ENCODE assay signal across 1 cellular context in the genomic region with DNA sequence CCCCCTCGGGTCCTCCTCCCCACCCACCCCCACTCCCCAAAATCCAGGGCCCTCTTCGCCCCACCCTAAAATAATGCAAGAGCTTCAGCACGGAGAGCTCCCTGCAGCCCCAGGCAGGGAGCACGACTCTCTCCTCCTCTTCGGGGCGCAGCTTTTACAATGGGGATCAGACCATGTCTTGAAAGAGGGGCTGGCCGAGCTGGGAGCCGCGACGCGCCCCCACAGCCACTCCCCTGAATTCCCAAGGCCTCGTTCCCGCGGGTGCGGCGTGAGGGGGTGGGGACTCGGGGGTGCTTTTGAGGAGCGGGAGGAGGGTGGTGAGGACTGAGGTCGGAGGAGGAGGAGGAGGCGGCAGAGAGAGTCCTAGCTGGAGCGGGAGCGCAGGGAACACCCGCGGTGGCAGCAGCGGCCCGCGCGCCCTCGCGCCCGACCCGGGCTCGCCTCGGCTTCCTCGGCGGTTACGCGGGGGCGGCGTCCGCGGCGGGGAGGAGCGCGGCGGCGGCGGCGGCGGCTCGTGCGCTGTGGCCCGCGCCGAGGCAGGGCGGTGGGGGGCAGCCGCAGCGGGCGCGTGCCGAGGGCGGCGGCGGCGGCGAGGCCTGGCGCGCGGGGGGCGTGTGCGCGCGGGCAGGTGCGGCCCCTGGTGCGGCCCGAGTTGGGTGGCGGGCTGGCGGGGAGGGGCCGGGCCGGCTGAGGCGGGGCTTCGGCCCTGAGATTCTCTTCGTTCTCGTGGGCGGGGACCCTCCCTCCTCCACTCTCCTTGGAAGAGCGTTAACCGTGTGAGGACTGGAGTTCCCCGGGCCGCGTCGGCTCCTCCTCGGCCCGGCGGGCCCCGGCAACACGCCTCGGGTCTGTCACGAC.
A peak's percentile ranks its signal among the peaks of the same experiment; 100 is the strongest.
TF ChIP-seq lines count a peak whose summit lies in the region.

A gene (minus strand): TSS at position 666 of the 858 bp plus-strand sequence. CDS start 699 bp downstream, outside the sequence.

TF ChIP-seq in HEK293, 187 proteins besides CTCF, POLR2A, EP300 and RAD21 (continued from another document):
- TF ChIP-seq, protein P1, sequence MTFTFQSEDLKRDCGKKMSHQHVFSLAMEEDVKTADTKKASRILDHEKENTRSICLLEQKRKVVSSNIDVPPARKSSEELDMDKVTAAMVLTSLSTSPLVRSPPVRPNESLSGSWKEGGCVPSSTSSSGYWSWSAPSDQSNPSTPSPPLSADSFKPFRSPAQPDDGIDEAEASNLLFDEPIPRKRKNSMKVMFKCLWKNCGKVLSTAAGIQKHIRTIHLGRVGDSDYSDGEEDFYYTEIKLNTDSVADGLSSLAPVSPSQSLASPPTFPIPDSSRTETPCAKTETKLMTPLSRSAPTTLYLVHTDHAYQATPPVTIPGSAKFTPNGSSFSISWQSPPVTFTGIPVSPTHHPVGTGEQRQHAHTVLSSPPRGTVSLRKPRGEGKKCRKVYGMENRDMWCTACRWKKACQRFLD (tag by site-specific recombination; IDR thresholded peaks at IDR 0.05) = no peak
- TF ChIP-seq, protein P2, sequence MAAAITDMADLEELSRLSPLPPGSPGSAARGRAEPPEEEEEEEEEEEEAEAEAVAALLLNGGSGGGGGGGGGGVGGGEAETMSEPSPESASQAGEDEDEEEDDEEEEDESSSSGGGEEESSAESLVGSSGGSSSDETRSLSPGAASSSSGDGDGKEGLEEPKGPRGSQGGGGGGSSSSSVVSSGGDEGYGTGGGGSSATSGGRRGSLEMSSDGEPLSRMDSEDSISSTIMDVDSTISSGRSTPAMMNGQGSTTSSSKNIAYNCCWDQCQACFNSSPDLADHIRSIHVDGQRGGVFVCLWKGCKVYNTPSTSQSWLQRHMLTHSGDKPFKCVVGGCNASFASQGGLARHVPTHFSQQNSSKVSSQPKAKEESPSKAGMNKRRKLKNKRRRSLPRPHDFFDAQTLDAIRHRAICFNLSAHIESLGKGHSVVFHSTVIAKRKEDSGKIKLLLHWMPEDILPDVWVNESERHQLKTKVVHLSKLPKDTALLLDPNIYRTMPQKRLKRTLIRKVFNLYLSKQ (tag by site-specific recombination; IDR thresholded peaks at IDR 0.05; ENCODE audit: borderline replicate concordance) = no peak
- 0 out of 2 replicates have a peak, but pooled peaks have one; percentile 13 for TF ChIP-seq ZBTB48 (tag by site-specific recombination; IDR thresholded peaks at IDR 0.05)
- peak; percentile 86 for TF ChIP-seq ZFHX2 (tag by site-specific recombination; conservative IDR thresholded peaks at IDR 0.05)
- TF ChIP-seq, protein P3, sequence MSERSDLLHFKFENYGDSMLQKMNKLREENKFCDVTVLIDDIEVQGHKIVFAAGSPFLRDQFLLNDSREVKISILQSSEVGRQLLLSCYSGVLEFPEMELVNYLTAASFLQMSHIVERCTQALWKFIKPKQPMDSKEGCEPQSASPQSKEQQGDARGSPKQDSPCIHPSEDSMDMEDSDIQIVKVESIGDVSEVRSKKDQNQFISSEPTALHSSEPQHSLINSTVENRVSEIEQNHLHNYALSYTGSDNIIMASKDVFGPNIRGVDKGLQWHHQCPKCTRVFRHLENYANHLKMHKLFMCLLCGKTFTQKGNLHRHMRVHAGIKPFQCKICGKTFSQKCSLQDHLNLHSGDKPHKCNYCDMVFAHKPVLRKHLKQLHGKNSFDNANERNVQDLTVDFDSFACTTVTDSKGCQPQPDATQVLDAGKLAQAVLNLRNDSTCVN (tag by site-specific recombination; optimal IDR thresholded peaks at IDR 0.05) = peak; percentile 87
- peak; percentile 98 for TF ChIP-seq ZNF341 (tag by site-specific recombination; IDR thresholded peaks at IDR 0.05; ENCODE audit: low read depth)
- TF ChIP-seq KLF8 (tag by site-specific recombination; IDR thresholded peaks at IDR 0.05) = peak; percentile 38; the same call in 1 of the 2 replicates
- no peak for TF ChIP-seq SCRT2 (tag by site-specific recombination; IDR thresholded peaks at IDR 0.05)
- peak; percentile 71 for TF ChIP-seq ZSCAN30 (tag by site-specific recombination; IDR thresholded peaks at IDR 0.05)
- no peak for TF ChIP-seq ZNF623 (tag by site-specific recombination; IDR thresholded peaks at IDR 0.05)
- peak; percentile 97; the same call in 1 of the 2 replicates for TF ChIP-seq ZBTB20 (tag by site-specific recombination; IDR thresholded peaks at IDR 0.05)
- 0 out of 2 replicates have a peak, but pooled peaks have one; percentile 18 for TF ChIP-seq ZNF501 (tag by site-specific recombination; IDR thresholded peaks at IDR 0.05)
- no peak for TF ChIP-seq ZNF555 (tag by site-specific recombination; conservative IDR thresholded peaks at IDR 0.05)
- TF ChIP-seq, protein P4, sequence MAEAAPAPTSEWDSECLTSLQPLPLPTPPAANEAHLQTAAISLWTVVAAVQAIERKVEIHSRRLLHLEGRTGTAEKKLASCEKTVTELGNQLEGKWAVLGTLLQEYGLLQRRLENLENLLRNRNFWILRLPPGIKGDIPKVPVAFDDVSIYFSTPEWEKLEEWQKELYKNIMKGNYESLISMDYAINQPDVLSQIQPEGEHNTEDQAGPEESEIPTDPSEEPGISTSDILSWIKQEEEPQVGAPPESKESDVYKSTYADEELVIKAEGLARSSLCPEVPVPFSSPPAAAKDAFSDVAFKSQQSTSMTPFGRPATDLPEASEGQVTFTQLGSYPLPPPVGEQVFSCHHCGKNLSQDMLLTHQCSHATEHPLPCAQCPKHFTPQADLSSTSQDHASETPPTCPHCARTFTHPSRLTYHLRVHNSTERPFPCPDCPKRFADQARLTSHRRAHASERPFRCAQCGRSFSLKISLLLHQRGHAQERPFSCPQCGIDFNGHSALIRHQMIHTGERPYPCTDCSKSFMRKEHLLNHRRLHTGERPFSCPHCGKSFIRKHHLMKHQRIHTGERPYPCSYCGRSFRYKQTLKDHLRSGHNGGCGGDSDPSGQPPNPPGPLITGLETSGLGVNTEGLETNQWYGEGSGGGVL (tag by site-specific recombination; IDR thresholded peaks at IDR 0.05) = peak; percentile 95
- TF ChIP-seq, protein P5, sequence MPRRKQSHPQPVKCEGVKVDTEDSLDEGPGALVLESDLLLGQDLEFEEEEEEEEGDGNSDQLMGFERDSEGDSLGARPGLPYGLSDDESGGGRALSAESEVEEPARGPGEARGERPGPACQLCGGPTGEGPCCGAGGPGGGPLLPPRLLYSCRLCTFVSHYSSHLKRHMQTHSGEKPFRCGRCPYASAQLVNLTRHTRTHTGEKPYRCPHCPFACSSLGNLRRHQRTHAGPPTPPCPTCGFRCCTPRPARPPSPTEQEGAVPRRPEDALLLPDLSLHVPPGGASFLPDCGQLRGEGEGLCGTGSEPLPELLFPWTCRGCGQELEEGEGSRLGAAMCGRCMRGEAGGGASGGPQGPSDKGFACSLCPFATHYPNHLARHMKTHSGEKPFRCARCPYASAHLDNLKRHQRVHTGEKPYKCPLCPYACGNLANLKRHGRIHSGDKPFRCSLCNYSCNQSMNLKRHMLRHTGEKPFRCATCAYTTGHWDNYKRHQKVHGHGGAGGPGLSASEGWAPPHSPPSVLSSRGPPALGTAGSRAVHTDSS (tag by site-specific recombination; IDR thresholded peaks at IDR 0.05) = peak; percentile 48; the same call in 1 of the 2 replicates
- TF ChIP-seq, protein P6, sequence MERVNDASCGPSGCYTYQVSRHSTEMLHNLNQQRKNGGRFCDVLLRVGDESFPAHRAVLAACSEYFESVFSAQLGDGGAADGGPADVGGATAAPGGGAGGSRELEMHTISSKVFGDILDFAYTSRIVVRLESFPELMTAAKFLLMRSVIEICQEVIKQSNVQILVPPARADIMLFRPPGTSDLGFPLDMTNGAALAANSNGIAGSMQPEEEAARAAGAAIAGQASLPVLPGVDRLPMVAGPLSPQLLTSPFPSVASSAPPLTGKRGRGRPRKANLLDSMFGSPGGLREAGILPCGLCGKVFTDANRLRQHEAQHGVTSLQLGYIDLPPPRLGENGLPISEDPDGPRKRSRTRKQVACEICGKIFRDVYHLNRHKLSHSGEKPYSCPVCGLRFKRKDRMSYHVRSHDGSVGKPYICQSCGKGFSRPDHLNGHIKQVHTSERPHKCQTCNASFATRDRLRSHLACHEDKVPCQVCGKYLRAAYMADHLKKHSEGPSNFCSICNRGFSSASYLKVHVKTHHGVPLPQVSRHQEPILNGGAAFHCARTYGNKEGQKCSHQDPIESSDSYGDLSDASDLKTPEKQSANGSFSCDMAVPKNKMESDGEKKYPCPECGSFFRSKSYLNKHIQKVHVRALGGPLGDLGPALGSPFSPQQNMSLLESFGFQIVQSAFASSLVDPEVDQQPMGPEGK (tag by site-specific recombination; IDR thresholded peaks at IDR 0.05) = peak; percentile 78; the same call in 1 of the 2 replicates
- TF ChIP-seq KLF16 (tag by site-specific recombination; IDR thresholded peaks at IDR 0.05) = peak; percentile 80
- 0 out of 2 replicates have a peak, but pooled peaks have one; percentile 24 for TF ChIP-seq KLF10 (tag by site-specific recombination; IDR thresholded peaks at IDR 0.05)
- 0 out of 2 replicates have a peak, but pooled peaks have one; percentile 41 for TF ChIP-seq MZF1 (tag by site-specific recombination; IDR thresholded peaks at IDR 0.05; ENCODE audit: borderline replicate concordance)
- TF ChIP-seq GLIS1 (tag by site-specific recombination; IDR thresholded peaks at IDR 0.05) = peak; percentile 38
- TF ChIP-seq, protein P7, sequence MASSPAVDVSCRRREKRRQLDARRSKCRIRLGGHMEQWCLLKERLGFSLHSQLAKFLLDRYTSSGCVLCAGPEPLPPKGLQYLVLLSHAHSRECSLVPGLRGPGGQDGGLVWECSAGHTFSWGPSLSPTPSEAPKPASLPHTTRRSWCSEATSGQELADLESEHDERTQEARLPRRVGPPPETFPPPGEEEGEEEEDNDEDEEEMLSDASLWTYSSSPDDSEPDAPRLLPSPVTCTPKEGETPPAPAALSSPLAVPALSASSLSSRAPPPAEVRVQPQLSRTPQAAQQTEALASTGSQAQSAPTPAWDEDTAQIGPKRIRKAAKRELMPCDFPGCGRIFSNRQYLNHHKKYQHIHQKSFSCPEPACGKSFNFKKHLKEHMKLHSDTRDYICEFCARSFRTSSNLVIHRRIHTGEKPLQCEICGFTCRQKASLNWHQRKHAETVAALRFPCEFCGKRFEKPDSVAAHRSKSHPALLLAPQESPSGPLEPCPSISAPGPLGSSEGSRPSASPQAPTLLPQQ (tag by site-specific recombination; IDR thresholded peaks at IDR 0.05) = peak; percentile 86; the same call in 1 of the 2 replicates
- TF ChIP-seq ZNF629 (tag by site-specific recombination; IDR thresholded peaks at IDR 0.05) = 0 out of 2 replicates have a peak, but pooled peaks have one; percentile 22
- TF ChIP-seq ZNF140 (tag by site-specific recombination; IDR thresholded peaks at IDR 0.05) = no peak
- no peak for TF ChIP-seq ZNF223 (tag by site-specific recombination; IDR thresholded peaks at IDR 0.05)
- TF ChIP-seq ZNF585B (tag by site-specific recombination; IDR thresholded peaks at IDR 0.05) = no peak
- TF ChIP-seq, protein P8, sequence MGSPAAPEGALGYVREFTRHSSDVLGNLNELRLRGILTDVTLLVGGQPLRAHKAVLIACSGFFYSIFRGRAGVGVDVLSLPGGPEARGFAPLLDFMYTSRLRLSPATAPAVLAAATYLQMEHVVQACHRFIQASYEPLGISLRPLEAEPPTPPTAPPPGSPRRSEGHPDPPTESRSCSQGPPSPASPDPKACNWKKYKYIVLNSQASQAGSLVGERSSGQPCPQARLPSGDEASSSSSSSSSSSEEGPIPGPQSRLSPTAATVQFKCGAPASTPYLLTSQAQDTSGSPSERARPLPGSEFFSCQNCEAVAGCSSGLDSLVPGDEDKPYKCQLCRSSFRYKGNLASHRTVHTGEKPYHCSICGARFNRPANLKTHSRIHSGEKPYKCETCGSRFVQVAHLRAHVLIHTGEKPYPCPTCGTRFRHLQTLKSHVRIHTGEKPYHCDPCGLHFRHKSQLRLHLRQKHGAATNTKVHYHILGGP (tag by site-specific recombination; IDR thresholded peaks at IDR 0.05) = no peak
- TF ChIP-seq ZNF561 (tag by site-specific recombination; IDR thresholded peaks at IDR 0.05; ENCODE audit: borderline replicate concordance) = no peak; the same call in 1 of the 2 replicates
- TF ChIP-seq ZNF133 (tag by site-specific recombination; IDR thresholded peaks at IDR 0.05) = no peak
- peak; percentile 65 for TF ChIP-seq GLIS2 (tag by site-specific recombination; IDR thresholded peaks at IDR 0.05)
- peak; percentile 51; the same call in 1 of the 2 replicates for TF ChIP-seq KLF1 (tag by site-specific recombination; IDR thresholded peaks at IDR 0.05)
- no peak for TF ChIP-seq ZNF10 (tag by site-specific recombination; IDR thresholded peaks at IDR 0.05)
- TF ChIP-seq ZNF777 (tag by site-specific recombination; IDR thresholded peaks at IDR 0.05; ENCODE audit: borderline replicate concordance) = peak; percentile 24; the same call in 1 of the 2 replicates
- no peak for TF ChIP-seq ZNF654 (tag by site-specific recombination; IDR thresholded peaks at IDR 0.05; ENCODE audit: low read depth)
- TF ChIP-seq, protein P9, sequence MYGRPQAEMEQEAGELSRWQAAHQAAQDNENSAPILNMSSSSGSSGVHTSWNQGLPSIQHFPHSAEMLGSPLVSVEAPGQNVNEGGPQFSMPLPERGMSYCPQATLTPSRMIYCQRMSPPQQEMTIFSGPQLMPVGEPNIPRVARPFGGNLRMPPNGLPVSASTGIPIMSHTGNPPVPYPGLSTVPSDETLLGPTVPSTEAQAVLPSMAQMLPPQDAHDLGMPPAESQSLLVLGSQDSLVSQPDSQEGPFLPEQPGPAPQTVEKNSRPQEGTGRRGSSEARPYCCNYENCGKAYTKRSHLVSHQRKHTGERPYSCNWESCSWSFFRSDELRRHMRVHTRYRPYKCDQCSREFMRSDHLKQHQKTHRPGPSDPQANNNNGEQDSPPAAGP (tag by site-specific recombination; IDR thresholded peaks at IDR 0.05) = peak; percentile 23; the same call in 1 of the 2 replicates
- no peak for TF ChIP-seq ZNF514 (tag by site-specific recombination; IDR thresholded peaks at IDR 0.05)
- peak; percentile 85 for TF ChIP-seq EGR2 (tag by site-specific recombination; IDR thresholded peaks at IDR 0.05; ENCODE audit: low read depth)
- TF ChIP-seq, protein P10, sequence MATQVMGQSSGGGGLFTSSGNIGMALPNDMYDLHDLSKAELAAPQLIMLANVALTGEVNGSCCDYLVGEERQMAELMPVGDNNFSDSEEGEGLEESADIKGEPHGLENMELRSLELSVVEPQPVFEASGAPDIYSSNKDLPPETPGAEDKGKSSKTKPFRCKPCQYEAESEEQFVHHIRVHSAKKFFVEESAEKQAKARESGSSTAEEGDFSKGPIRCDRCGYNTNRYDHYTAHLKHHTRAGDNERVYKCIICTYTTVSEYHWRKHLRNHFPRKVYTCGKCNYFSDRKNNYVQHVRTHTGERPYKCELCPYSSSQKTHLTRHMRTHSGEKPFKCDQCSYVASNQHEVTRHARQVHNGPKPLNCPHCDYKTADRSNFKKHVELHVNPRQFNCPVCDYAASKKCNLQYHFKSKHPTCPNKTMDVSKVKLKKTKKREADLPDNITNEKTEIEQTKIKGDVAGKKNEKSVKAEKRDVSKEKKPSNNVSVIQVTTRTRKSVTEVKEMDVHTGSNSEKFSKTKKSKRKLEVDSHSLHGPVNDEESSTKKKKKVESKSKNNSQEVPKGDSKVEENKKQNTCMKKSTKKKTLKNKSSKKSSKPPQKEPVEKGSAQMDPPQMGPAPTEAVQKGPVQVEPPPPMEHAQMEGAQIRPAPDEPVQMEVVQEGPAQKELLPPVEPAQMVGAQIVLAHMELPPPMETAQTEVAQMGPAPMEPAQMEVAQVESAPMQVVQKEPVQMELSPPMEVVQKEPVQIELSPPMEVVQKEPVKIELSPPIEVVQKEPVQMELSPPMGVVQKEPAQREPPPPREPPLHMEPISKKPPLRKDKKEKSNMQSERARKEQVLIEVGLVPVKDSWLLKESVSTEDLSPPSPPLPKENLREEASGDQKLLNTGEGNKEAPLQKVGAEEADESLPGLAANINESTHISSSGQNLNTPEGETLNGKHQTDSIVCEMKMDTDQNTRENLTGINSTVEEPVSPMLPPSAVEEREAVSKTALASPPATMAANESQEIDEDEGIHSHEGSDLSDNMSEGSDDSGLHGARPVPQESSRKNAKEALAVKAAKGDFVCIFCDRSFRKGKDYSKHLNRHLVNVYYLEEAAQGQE (tag by site-specific recombination; IDR thresholded peaks at IDR 0.05) = peak; percentile 76; the same call in 1 of the 2 replicates
